1 cellular context compared by ENCODE assay signal in genomic region chr10:89643812-89644690, GRCh38.
TF ChIP-seq lines count a peak whose summit lies in the region.

No MANE protein-coding gene starts in this region.

TF ChIP-seq in HEK293, 187 proteins besides CTCF, POLR2A, EP300 and RAD21 (continued from another document and continues in another):
- peak; percentile 49; the same call in 1 of the 2 replicates for TF ChIP-seq KLF7 (tag by site-specific recombination; IDR thresholded peaks at IDR 0.05; ENCODE audit: borderline replicate concordance)
- no peak for TF ChIP-seq ZBTB21 (tag by site-specific recombination; IDR thresholded peaks at IDR 0.05)
- TF ChIP-seq KLF16 (tag by site-specific recombination; IDR thresholded peaks at IDR 0.05): 0 out of 2 replicates have a peak, but pooled peaks have one; percentile 10
- no peak for TF ChIP-seq ZNF658 (tag by site-specific recombination; IDR thresholded peaks at IDR 0.05)
- TF ChIP-seq REST (tag by site-specific recombination; IDR thresholded peaks at IDR 0.05): peak; percentile 53
- no peak for TF ChIP-seq ZNF404 (tag by site-specific recombination; IDR thresholded peaks at IDR 0.05)
- TF ChIP-seq ZNF704 (tag by site-specific recombination; IDR thresholded peaks at IDR 0.05): no peak
- no peak for TF ChIP-seq ZNF621 (tag by site-specific recombination; IDR thresholded peaks at IDR 0.05)
- TF ChIP-seq PRDM1 (tag by site-specific recombination; IDR thresholded peaks at IDR 0.05): peak; percentile 71; the same call in 1 of the 2 replicates
- TF ChIP-seq ZNF76 (tag by site-specific recombination; IDR thresholded peaks at IDR 0.05; ENCODE audit: borderline replicate concordance, low read depth): peak; percentile 40; the same call in 1 of the 2 replicates
- no peak for TF ChIP-seq PBX3 (CRISPR knock-in tag; IDR thresholded peaks at IDR 0.05)
- TF ChIP-seq ZNF292 (tag by site-specific recombination; IDR thresholded peaks at IDR 0.05; ENCODE audit: borderline replicate concordance, low read depth): no peak
- TF ChIP-seq ZNF514 (tag by site-specific recombination; IDR thresholded peaks at IDR 0.05): no peak
- no peak for TF ChIP-seq ATF2 (tag by site-specific recombination; IDR thresholded peaks at IDR 0.05; ENCODE audit: low read depth)
- TF ChIP-seq ZNF623 (tag by site-specific recombination; IDR thresholded peaks at IDR 0.05): no peak
- TF ChIP-seq ZNF530 (tag by site-specific recombination; IDR thresholded peaks at IDR 0.05; ENCODE audit: low read depth): no peak
- TF ChIP-seq ZNF785 (tag by site-specific recombination; IDR thresholded peaks at IDR 0.05): no peak
- peak; percentile 83 for TF ChIP-seq ZNF596 (tag by site-specific recombination; IDR thresholded peaks at IDR 0.05)
- peak; percentile 85 for TF ChIP-seq BCL11B (tag by site-specific recombination; IDR thresholded peaks at IDR 0.05; ENCODE audit: low read depth)
- TF ChIP-seq ZNF677 (tag by site-specific recombination; IDR thresholded peaks at IDR 0.05): no peak
- no peak for TF ChIP-seq ZNF776 (tag by site-specific recombination; IDR thresholded peaks at IDR 0.05; ENCODE audit: borderline replicate concordance)
- no peak for TF ChIP-seq ZNF423 (tag by site-specific recombination; IDR thresholded peaks at IDR 0.05)
- no peak for TF ChIP-seq INSM2 (tag by site-specific recombination; IDR thresholded peaks at IDR 0.05)
- TF ChIP-seq OVOL3 (tag by site-specific recombination; IDR thresholded peaks at IDR 0.05): no peak
- TF ChIP-seq ZNF202 (tag by site-specific recombination; IDR thresholded peaks at IDR 0.05; ENCODE audit: borderline replicate concordance): no peak
- TF ChIP-seq ZNF449 (tag by site-specific recombination; IDR thresholded peaks at IDR 0.05): no peak
- TF ChIP-seq ZNF391 (tag by site-specific recombination; IDR thresholded peaks at IDR 0.05; ENCODE audit: borderline replicate concordance, low read depth): peak; percentile 50; the same call in 1 of the 2 replicates
- no peak for TF ChIP-seq ZNF624 (tag by site-specific recombination; IDR thresholded peaks at IDR 0.05)
- peak; percentile 52; the same call in 1 of the 2 replicates for TF ChIP-seq PRDM6 (tag by site-specific recombination; IDR thresholded peaks at IDR 0.05)
- peak; percentile 43 for TF ChIP-seq SETDB1 (IDR thresholded peaks at IDR 0.05; ENCODE audit: insufficient read length, low read length)
- no peak for TF ChIP-seq ZNF48 (tag by site-specific recombination; IDR thresholded peaks at IDR 0.05)
- peak; percentile 60 for TF ChIP-seq PATZ1 (tag by site-specific recombination; IDR thresholded peaks at IDR 0.05)
- TF ChIP-seq ZNF837 (tag by site-specific recombination; IDR thresholded peaks at IDR 0.05): no peak
- peak; percentile 100 for TF ChIP-seq KLF10 (tag by site-specific recombination; IDR thresholded peaks at IDR 0.05)
- TF ChIP-seq TCF7L2 (IDR thresholded peaks at IDR 0.05; ENCODE audit: borderline replicate concordance, low read depth, low read length): no peak
- peak; percentile 78 for TF ChIP-seq ZBTB17 (tag by site-specific recombination; IDR thresholded peaks at IDR 0.05)
- TF ChIP-seq SP7 (tag by site-specific recombination; IDR thresholded peaks at IDR 0.05): peak; percentile 43; the same call in 1 of the 2 replicates
- peak; percentile 74 for TF ChIP-seq ZNF335 (tag by site-specific recombination; conservative IDR thresholded peaks at IDR 0.05)
- peak; percentile 94 for TF ChIP-seq ZNF362 (tag by site-specific recombination; IDR thresholded peaks at IDR 0.05)
- TF ChIP-seq ZNF610 (tag by site-specific recombination; IDR thresholded peaks at IDR 0.05; ENCODE audit: borderline replicate concordance): 0 out of 2 replicates have a peak, but pooled peaks have one; percentile 62
- no peak for TF ChIP-seq ZNF670 (tag by site-specific recombination; IDR thresholded peaks at IDR 0.05; ENCODE audit: low read depth)
- TF ChIP-seq ZNF600 (tag by site-specific recombination; IDR thresholded peaks at IDR 0.05): peak; percentile 83
- TF ChIP-seq SP3 (tag by site-specific recombination; IDR thresholded peaks at IDR 0.05): peak; percentile 89
- no peak for TF ChIP-seq ZSCAN23 (tag by site-specific recombination; IDR thresholded peaks at IDR 0.05)
- no peak for TF ChIP-seq HIC1 (tag by site-specific recombination; IDR thresholded peaks at IDR 0.05)
- peak; percentile 65; the same call in 1 of the 2 replicates for TF ChIP-seq ZNF501 (tag by site-specific recombination; IDR thresholded peaks at IDR 0.05)
- TF ChIP-seq ZNF16 (tag by site-specific recombination; IDR thresholded peaks at IDR 0.05; ENCODE audit: low read depth): no peak
- TF ChIP-seq GLIS2 (tag by site-specific recombination; IDR thresholded peaks at IDR 0.05): peak; percentile 57
- TF ChIP-seq KLF9 (tag by site-specific recombination; IDR thresholded peaks at IDR 0.05; ENCODE audit: low read depth): peak; percentile 96
